ENCODE assay signal across 12 cellular contexts in the genomic region with DNA sequence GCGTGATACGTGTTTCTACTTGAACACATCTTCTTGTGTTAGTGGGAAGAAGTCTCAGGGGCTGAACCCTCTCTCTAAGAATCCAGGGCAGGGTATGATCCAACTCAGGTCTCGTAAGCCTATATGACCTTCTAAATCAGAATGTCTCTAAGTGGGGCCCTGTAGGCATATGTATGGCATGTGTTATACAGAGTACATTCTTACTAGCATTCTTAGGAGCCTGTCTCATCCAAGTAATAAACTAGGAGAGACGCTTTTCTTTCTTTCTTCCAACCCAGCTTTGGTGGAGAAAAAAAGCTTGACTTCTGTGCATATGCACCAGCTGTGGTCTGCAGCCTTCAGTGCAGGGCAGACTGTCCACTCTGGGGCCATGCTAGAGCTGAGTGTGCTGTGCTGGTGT. TPM values are rescaled to one million over a fixed set of nuclear protein-coding genes. Genes with fewer than 3 reads are reported as not detected.
A peak's percentile ranks its signal among the peaks of the same experiment; 100 is the strongest.
DNase-seq lines count a peak whose midpoint lies in the region; ATAC-seq and TF ChIP-seq lines count a peak whose summit lies in the region.
"Had no signal": no experiment of that assay in that cellular context is flagged by ENCODE, and none has a peak within 500 bp of the region (broad histone marks: within the 10 kb centered on the region; RNA-seq: fewer than 3 reads in every experiment).

No MANE protein-coding gene starts in this region.

- H3K36me3 ChIP-seq in adipocyte (ENCODE audit: control insufficient read depth, insufficient read depth, low read length, severe bottlenecking): peaks cover 5% of the 10 kb centered on the region
- H3K36me3 ChIP-seq in naive thymus-derived CD4-positive, alpha-beta T cell (ENCODE audit: control insufficient read depth in 2 of 3, insufficient read depth in 3 of 3, low read length in 3 of 3): peaks cover 3 to 42% (median 5%) of the 10 kb centered on the region in 3 experiments
- H3K36me3 ChIP-seq: HAP-1 had no signal

- H3K9me3 ChIP-seq in AG04450 (ENCODE audit: control insufficient read depth, insufficient read depth, low read length): no peaks in the 10 kb centered on the region
- H3K9me3 ChIP-seq in adipocyte (ENCODE audit: control insufficient read depth, low read length): no peaks in the 10 kb centered on the region
- no peaks in the 10 kb centered on the region for H3K9me3 ChIP-seq in naive thymus-derived CD4-positive, alpha-beta T cell (ENCODE audit: control insufficient read depth in 2 of 3, low read length in 3 of 3)
- H3K9me3 ChIP-seq: Caco-2, HAP-1 had no signal

- intact Hi-C loops in naive thymus-derived CD4-positive, alpha-beta T cell (cut with micrococcal nuclease): no loop called here
- intact Hi-C loops in left colon (cut with DNase I, micrococcal nuclease): no loop called here

- H3K4me3 ChIP-seq in AG04450 (ENCODE audit: low read depth, low read length) (no peak overlapping the region), adipocyte (ENCODE audit: low read length) (no peak overlapping the region)
- no peak overlapping the region for H3K4me3 ChIP-seq in naive thymus-derived CD4-positive, alpha-beta T cell (ENCODE audit: low read length)
- H3K4me3 ChIP-seq: GM23248, HAP-1 had no signal

- no peak overlapping the region for H3K9ac ChIP-seq in adipocyte (ENCODE audit: low read length)
- H3K9ac ChIP-seq: GM23248 had no signal

- CTCF ChIA-PET in AG04450 (lab: Charles Lee): interaction anchor here (0.7 to 1.5 kb wide), 3 partner anchors 18 to 229 kb away, joined by 3 to 5 read pairs (median 4); no protein-coding TSS in a partner anchor
- CTCF ChIA-PET in naive thymus-derived CD4-positive, alpha-beta T cell (lab: Charles Lee): interaction anchor here (0.6 to 0.9 kb wide), 2 partner anchors 10 to 235 kb away, joined by 4 read pairs; no protein-coding TSS in a partner anchor

- H3K4me1 Mint-ChIP-seq in naive thymus-derived CD4-positive, alpha-beta T cell: peaks cover 0 to 13% (median 8%) of the 10 kb centered on the region in 7 donors

- no peak overlapping the region for H3K27ac ChIP-seq in AG04450 (ENCODE audit: low read depth, low read length)
- no peak overlapping the region for H3K27ac ChIP-seq in naive thymus-derived CD4-positive, alpha-beta T cell (ENCODE audit: low read depth, low read length)
- H3K27ac ChIP-seq: C4-2B, GM23248 had no signal

- TF ChIP-seq CTCF in AG04450 (IDR thresholded peaks at IDR 0.05; ENCODE audit: low read depth, low read length): no peak

- no peak overlapping the region for H3K4me3 Mint-ChIP-seq in naive thymus-derived CD4-positive, alpha-beta T cell
- H3K4me3 Mint-ChIP-seq: CD4-positive, alpha-beta T cell had no signal

- H3K36me3 Mint-ChIP-seq in naive thymus-derived CD4-positive, alpha-beta T cell: peaks cover 29 to 62% (median 37%) of the 10 kb centered on the region in 5 donors

- DNase-seq in AG04450 (ENCODE audit: low read depth, low spot score): peak; percentile 27
- DNase-seq in adipocyte (ENCODE audit: low read depth): peak; percentile 33
- no peak for DNase-seq in naive thymus-derived CD4-positive, alpha-beta T cell
- no peak for DNase-seq in left colon
- DNase-seq: AML-193; Caco-2; CD4-positive, alpha-beta T cell; GM23248 had no signal

- H3K27me3 ChIP-seq in AG04450 (ENCODE audit: control insufficient read depth, insufficient read depth, low read length): no peaks in the 10 kb centered on the region
- no peaks in the 10 kb centered on the region for H3K27me3 ChIP-seq in adipocyte (replicated peaks; ENCODE audit: control insufficient read depth, insufficient read depth, low read length)
- no peaks in the 10 kb centered on the region for H3K27me3 ChIP-seq in naive thymus-derived CD4-positive, alpha-beta T cell (ENCODE audit: control insufficient read depth in 2 of 2, insufficient read depth in 2 of 2, low read length in 2 of 2)

- POLR2A ChIA-PET in AG04450 (lab: Yijun Ruan, JAX): interaction anchor here (0.6 kb wide), 1 partner anchor 12 kb away, joined by 4 read pairs; no protein-coding TSS in a partner anchor
- POLR2A ChIA-PET in naive thymus-derived CD4-positive, alpha-beta T cell (lab: Charles Lee): interaction anchor here (0.8 kb wide), 1 partner anchor 158 kb away, joined by 3 read pairs; a partner anchor contains a TSS

- H3K27me3 Mint-ChIP-seq in naive thymus-derived CD4-positive, alpha-beta T cell: no peaks in the 10 kb centered on the region
- H3K27me3 Mint-ChIP-seq: CD4-positive, alpha-beta T cell had no signal

- ATAC-seq in naive thymus-derived CD4-positive, alpha-beta T cell: peak; percentile 16
- no peak for ATAC-seq in left colon
- no peak for ATAC-seq in HG02623 (IDR thresholded peaks at IDR 0.05; ENCODE audit: unreplicated experiment)
- ATAC-seq in HG02571 (IDR thresholded peaks at IDR 0.05; ENCODE audit: unreplicated experiment): no peak

- peaks cover 16% of the 10 kb centered on the region for H3K4me1 ChIP-seq in adipocyte (ENCODE audit: control insufficient read depth, insufficient read depth, low read length)
- H3K4me1 ChIP-seq in naive thymus-derived CD4-positive, alpha-beta T cell (ENCODE audit: control insufficient read depth in 2 of 2, insufficient read depth in 2 of 2, low read length in 2 of 2): no peaks in the 10 kb centered on the region
- H3K4me1 ChIP-seq: Caco-2, HAP-1 had no signal

- no peaks in the 10 kb centered on the region for H3K9me3 Mint-ChIP-seq in naive thymus-derived CD4-positive, alpha-beta T cell
- H3K9me3 Mint-ChIP-seq: CD4-positive, alpha-beta T cell had no signal

- no peak overlapping the region for H3K27ac Mint-ChIP-seq in naive thymus-derived CD4-positive, alpha-beta T cell
- H3K27ac Mint-ChIP-seq: CD4-positive, alpha-beta T cell had no signal

RNA-seq across cellular contexts. Expression of a gene that starts 47.2 kb away (rescaled TPM):
- 17.0 and 23.2 TPM in 2 replicates for polyA plus RNA-seq in AG04450 (2011; rRNA removed)
- 8.6 and 9.3 TPM in 2 replicates for polyA minus RNA-seq in AG04450 (2011; rRNA and poly(A)+ RNA removed)
- total RNA-seq in naive thymus-derived CD4-positive, alpha-beta T cell: 10 to 100 TPM; 15.0 to 47.5 (median 38.7) TPM
- polyA plus RNA-seq in naive thymus-derived CD4-positive, alpha-beta T cell: 1 to 10 TPM; 4.8 to 5.5 TPM
- total RNA-seq in left colon: 10 to 100 TPM in 1 of 2 donors, 1 to 10 TPM in 1; 8.4 to 14.9 TPM

Comparison
In these comparisons a context has a peak if more than half of its experiments do, and no peak if none do; other contexts are left out.
1. DNase-seq: peak in AG04450 (single experiment) and adipocyte (single experiment); none in naive thymus-derived CD4-positive, alpha-beta T cell (0 of 9) and left colon (0 of 2).